ENCODE assay signal across 8 cellular contexts in genomic region chr13:49220035-49220855, GRCh38. TPM values are rescaled to one million over a fixed set of nuclear protein-coding genes. Genes with fewer than 3 reads are reported as not detected.
DNase-seq lines count a peak whose midpoint lies in the region; ATAC-seq and TF ChIP-seq lines count a peak whose summit lies in the region.

Gene MLNR, plus strand, starts transcription at chr13:49220338. Its CDS starts 0 bp downstream, at chr13:49220338.

- intact Hi-C loops in CD14-positive monocyte (cut with micrococcal nuclease): loop anchor here in 1 of 2 donors (10.0 kb wide), 1 partner anchor 65 kb away; no protein-coding TSS in a partner anchor
- intact Hi-C loops in activated CD4-positive, alpha-beta memory T cell treated with anti-CD3 and anti-CD28 coated beads for 36 hours (cut with micrococcal nuclease): no loop called here

- H3K4me1 ChIP-seq in urinary bladder (ENCODE audit: insufficient read depth): no peaks in the 10 kb centered on the region

- peak within 1 kb of the TSS; percentile 42 for H3K4me3 ChIP-seq in urinary bladder (ENCODE audit: low read depth, low read length)

- CTCF ChIA-PET in activated CD4-positive, alpha-beta memory T cell treated with anti-CD3 and anti-CD28 coated beads for 36 hours (lab: Charles Lee): interaction anchor here (0.7 to 2.0 kb wide), 2 partner anchors 20 to 191 kb away, joined by 3 to 5 read pairs; no protein-coding TSS in a partner anchor

- POLR2A ChIA-PET in activated CD4-positive, alpha-beta memory T cell treated with anti-CD3 and anti-CD28 coated beads for 36 hours (lab: Charles Lee): no interaction called here
- POLR2A ChIA-PET in naive thymus-derived CD8-positive, alpha-beta T cell (lab: Charles Lee): interaction anchor here (0.7 to 1.0 kb wide), 2 partner anchors 27 to 771 kb away, joined by 3 read pairs; no protein-coding TSS in a partner anchor

- H3K4me3 Mint-ChIP-seq in CD14-positive monocyte: peak within 1 kb of the TSS; percentile 74 to 86
- H3K4me3 Mint-ChIP-seq in activated CD4-positive, alpha-beta memory T cell treated with anti-CD3 and anti-CD28 coated beads for 36 hours: peak within 1 kb of the TSS; percentile 52
- peak within 1 kb of the TSS; percentile 59 to 81 (median 74) for H3K4me3 Mint-ChIP-seq in naive thymus-derived CD8-positive, alpha-beta T cell

- peaks cover 41% of the 10 kb centered on the region for H3K4me1 Mint-ChIP-seq in CD14-positive monocyte
- peaks cover 6% of the 10 kb centered on the region for H3K4me1 Mint-ChIP-seq in activated CD4-positive, alpha-beta memory T cell treated with anti-CD3 and anti-CD28 coated beads for 36 hours (ENCODE audit: low read depth)
- H3K4me1 Mint-ChIP-seq in naive thymus-derived CD8-positive, alpha-beta T cell: peaks cover 5 to 21% (median 13%) of the 10 kb centered on the region in 4 donors

- no peaks in the 10 kb centered on the region for H3K36me3 ChIP-seq in urinary bladder (ENCODE audit: insufficient read depth)

- peaks cover 15 to 17% of the 10 kb centered on the region in 2 donors for H3K36me3 Mint-ChIP-seq in CD14-positive monocyte
- peaks cover 2% of the 10 kb centered on the region for H3K36me3 Mint-ChIP-seq in activated CD4-positive, alpha-beta memory T cell treated with anti-CD3 and anti-CD28 coated beads for 36 hours
- H3K36me3 Mint-ChIP-seq in naive thymus-derived CD8-positive, alpha-beta T cell: peaks cover 0 to 12% (median 2%) of the 10 kb centered on the region in 3 donors

- DNase-seq in CD14-positive monocyte (ENCODE audit: low spot score): no peak
- DNase-seq in activated CD4-positive, alpha-beta memory T cell treated with anti-CD3 and anti-CD28 coated beads for 36 hours: peak; percentile 58
- DNase-seq in naive thymus-derived CD8-positive, alpha-beta T cell: peak in 8 of 10 donors; percentile 5 to 48 (median 36)
- DNase-seq in HT-29 (ENCODE audit: low spot score): no peak
- DNase-seq in putamen (ENCODE audit: low spot score): no peak

- ATAC-seq in HG03342 (IDR thresholded peaks at IDR 0.05; ENCODE audit: unreplicated experiment) (peak; percentile 55), esophagus mucosa (peak; percentile 71)
- ATAC-seq in naive thymus-derived CD8-positive, alpha-beta T cell: peak; percentile 84 to 88

- no peak within 1 kb of the TSS for H3K27ac ChIP-seq in urinary bladder (ENCODE audit: low read depth)

- peaks cover 0 to 26% (median 13%) of the 10 kb centered on the region in 7 donors for H3K9me3 Mint-ChIP-seq in CD14-positive monocyte
- H3K9me3 Mint-ChIP-seq in activated CD4-positive, alpha-beta memory T cell treated with anti-CD3 and anti-CD28 coated beads for 36 hours: no peaks in the 10 kb centered on the region
- H3K9me3 Mint-ChIP-seq in naive thymus-derived CD8-positive, alpha-beta T cell: peaks cover 0 to 2% (median 0%) of the 10 kb centered on the region in 9 donors

- H3K27ac Mint-ChIP-seq in CD14-positive monocyte: peak within 1 kb of the TSS in 1 of 7 donors; percentile 54
- H3K27ac Mint-ChIP-seq in activated CD4-positive, alpha-beta memory T cell treated with anti-CD3 and anti-CD28 coated beads for 36 hours: no peak within 1 kb of the TSS
- no peak within 1 kb of the TSS for H3K27ac Mint-ChIP-seq in naive thymus-derived CD8-positive, alpha-beta T cell

- peaks cover 35 to 49% (median 40%) of the 10 kb centered on the region in 3 donors for H3K27me3 Mint-ChIP-seq in CD14-positive monocyte (ENCODE audit: low read depth in 3 of 3)
- peaks cover 52% of the 10 kb centered on the region for H3K27me3 Mint-ChIP-seq in activated CD4-positive, alpha-beta memory T cell treated with anti-CD3 and anti-CD28 coated beads for 36 hours
- H3K27me3 Mint-ChIP-seq in naive thymus-derived CD8-positive, alpha-beta T cell: peaks cover 40 to 67% (median 54%) of the 10 kb centered on the region in 5 donors

- peak; percentile 65 for TF ChIP-seq CTCF in CD14-positive monocyte (IDR thresholded peaks at IDR 0.05)

- WGBS in urinary bladder: 1% methylated on average over 111 of the region's 111 CpGs

RNA-seq across cellular contexts. Expression of gene MLNR, which starts in this region (rescaled TPM):
- polyA plus RNA-seq in CD14-positive monocyte (not detected), urinary bladder (not detected)
- total RNA-seq in activated CD4-positive, alpha-beta memory T cell treated with anti-CD3 and anti-CD28 coated beads for 36 hours: not detected
- total RNA-seq in esophagus mucosa (not detected), urinary bladder (not detected)
- not detected for total RNA-seq in naive thymus-derived CD8-positive, alpha-beta T cell
- polyA plus RNA-seq in naive thymus-derived CD8-positive, alpha-beta T cell: not detected
- total RNA-seq in HT-29 (2014; rRNA removed; shearing (Covaris generic)): not detected in 2 replicates

Comparison
In these comparisons a context has a peak if more than half of its experiments do, and no peak if none do; other contexts are left out.
1. Peak in DNase-seq in activated CD4-positive, alpha-beta memory T cell treated with anti-CD3 and anti-CD28 coated beads for 36 hours; RNA of the gene not detected or under 1 TPM.
2. Peak in ATAC-seq in esophagus mucosa; RNA of the gene not detected or under 1 TPM.
3. Peak in DNase-seq and ATAC-seq in naive thymus-derived CD8-positive, alpha-beta T cell; RNA of the gene not detected or under 1 TPM.